Comparison of ENCODE assay signal across 27 cellular contexts in the genomic region with DNA sequence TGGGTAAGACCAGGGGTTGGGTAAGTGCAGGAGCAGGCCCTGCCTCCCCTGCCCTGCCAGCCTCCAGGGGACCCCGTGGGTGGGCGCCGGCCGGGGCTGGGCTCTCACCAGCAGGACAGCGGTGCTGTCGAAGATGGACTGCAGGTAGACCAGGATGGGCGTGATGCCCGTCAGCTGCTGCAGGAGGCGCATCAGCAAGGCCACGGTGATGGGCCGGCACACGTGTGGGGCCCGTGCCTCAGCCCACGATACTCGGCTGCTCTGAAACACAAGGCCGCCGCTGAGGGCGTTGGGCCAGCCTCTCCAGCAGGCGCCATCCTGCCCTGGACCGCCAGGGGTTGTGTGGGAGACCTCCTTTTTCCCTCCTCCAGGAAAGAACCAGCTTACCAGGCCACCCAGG. TPM values are rescaled to one million over a fixed set of nuclear protein-coding genes. Genes with fewer than 3 reads are reported as not detected.
"Had no signal": no experiment of that assay in that cellular context is flagged by ENCODE, and none has a peak within 500 bp of the region (broad histone marks: within the 10 kb centered on the region; RNA-seq: fewer than 3 reads in every experiment).

No MANE protein-coding gene starts in this region.

- H3K9me3 ChIP-seq: heart left ventricle, pancreas, suprapubic skin, thyroid gland had no signal

- H3K27me3 Mint-ChIP-seq: natural killer cell treated with Interleukin-12 subunit alpha and Interleukin-12 subunit beta and Interleukin-15 and Interleukin-18, amount 100 ng/mL, for 72 hours; type B pancreatic cell had no signal

- H3K4me3 Mint-ChIP-seq: natural killer cell treated with Interleukin-12 subunit alpha and Interleukin-12 subunit beta and Interleukin-15 and Interleukin-18, amount 100 ng/mL, for 72 hours; stimulated activated effector memory CD8-positive, alpha-beta T cell treated with anti-CD3 and anti-CD28 coated beads, Interleukin-12 subunit alpha, Interleukin-12 subunit beta, amount 100 ng/mL, for 72 hours; type B pancreatic cell had no signal

- H3K27ac ChIP-seq: coronary artery, heart left ventricle, pancreas, suprapubic skin, thyroid gland had no signal

- H3K36me3 ChIP-seq: pancreas, suprapubic skin, thyroid gland had no signal

- ATAC-seq: heart left ventricle; left colon; left ventricle myocardium superior; natural killer cell treated with Interleukin-12 subunit alpha and Interleukin-12 subunit beta and Interleukin-15 and Interleukin-18, amount 100 ng/mL, for 72 hours; pancreas; right cardiac atrium; stimulated activated effector memory CD8-positive, alpha-beta T cell treated with anti-CD3 and anti-CD28 coated beads, Interleukin-12 subunit alpha, Interleukin-12 subunit beta, amount 100 ng/mL, for 72 hours; stimulated activated naive CD8-positive, alpha-beta T cell treated with anti-CD3 and anti-CD28 coated beads, Interleukin-15, Interleukin-2, amounts not matched to agents 100 U/mL and 50 U/mL, for 24 hours had no signal

- H3K27me3 ChIP-seq: heart left ventricle, pancreas, suprapubic skin, thyroid gland had no signal

- FAIRE-seq: pancreas, urothelium cell line had no signal

- H3K9me3 Mint-ChIP-seq: natural killer cell treated with Interleukin-12 subunit alpha and Interleukin-12 subunit beta and Interleukin-15 and Interleukin-18, amount 100 ng/mL, for 72 hours; stimulated activated effector memory CD8-positive, alpha-beta T cell treated with anti-CD3 and anti-CD28 coated beads, Interleukin-12 subunit alpha, Interleukin-12 subunit beta, amount 100 ng/mL, for 72 hours; type B pancreatic cell had no signal

- H3K4me2 ChIP-seq: smooth muscle cell had no signal

- DNase-seq: effector CD4-positive, alpha-beta T cell; foreskin melanocyte; heart left ventricle; hippocampal formation; left colon; left ventricle myocardium superior; mesenchymal stem cell; midbrain; occipital lobe; stimulated activated CD4-positive, alpha-beta T cell treated with anti-CD3 and anti-CD28 coated beads, Interleukin-2, amount 100 ng/mL, for 48 hours; stimulated activated naive CD8-positive, alpha-beta T cell treated with anti-CD3 and anti-CD28 coated beads, Interleukin-15, Interleukin-2, amounts not matched to agents 100 U/mL and 50 U/mL, for 24 hours; thyroid gland had no signal

- H3K27ac Mint-ChIP-seq: natural killer cell treated with Interleukin-12 subunit alpha and Interleukin-12 subunit beta and Interleukin-15 and Interleukin-18, amount 100 ng/mL, for 72 hours; progenitor cell of endocrine pancreas; stimulated activated effector memory CD8-positive, alpha-beta T cell treated with anti-CD3 and anti-CD28 coated beads, Interleukin-12 subunit alpha, Interleukin-12 subunit beta, amount 100 ng/mL, for 72 hours; type B pancreatic cell had no signal

- H3K4me3 ChIP-seq: coronary artery, heart left ventricle, lung, pancreas, smooth muscle cell, suprapubic skin, thyroid gland had no signal

- H3K36me3 Mint-ChIP-seq: natural killer cell treated with Interleukin-12 subunit alpha and Interleukin-12 subunit beta and Interleukin-15 and Interleukin-18, amount 100 ng/mL, for 72 hours; type B pancreatic cell had no signal

RNA-seq across cellular contexts. Expression of a gene that starts 49.9 kb away (rescaled TPM):
- total RNA-seq: dermis microvascular lymphatic vessel endothelial cell; glomerular endothelial cell; heart left ventricle; kidney epithelial cell; left colon; left ventricle myocardium superior; lung; natural killer cell treated with Interleukin-12 subunit alpha and Interleukin-12 subunit beta and Interleukin-15 and Interleukin-18, amount 100 ng/mL, for 72 hours; occipital lobe; pancreas; progenitor cell of endocrine pancreas; right cardiac atrium; smooth muscle cell; suprapubic skin; thyroid gland had no signal
- polyA plus RNA-seq: esophagus, heart left ventricle, lung, pancreas, right cardiac atrium, smooth muscle cell had no signal
